9 cellular contexts compared by ENCODE assay signal in genomic region chr17:28948342-28948741, GRCh38. TPM values are rescaled to one million over a fixed set of nuclear protein-coding genes. Genes with fewer than 3 reads are reported as not detected.
DNase-seq lines count a peak whose midpoint lies in the region; ATAC-seq, FAIRE-seq and TF ChIP-seq lines count a peak whose summit lies in the region.
"Had no signal": no experiment of that assay in that cellular context is flagged by ENCODE, and none has a peak within 500 bp of the region (broad histone marks: within the 10 kb centered on the region; RNA-seq: fewer than 3 reads in every experiment).

No MANE protein-coding gene starts in this region.

- peaks cover 23 to 26% of the 10 kb centered on the region in 2 experiments for H3K36me3 ChIP-seq in HEK293 (ENCODE audit: control insufficient read depth in 2 of 2, insufficient read depth in 1 of 2, low read length in 2 of 2)

- peaks cover 61% of the 10 kb centered on the region for H3K36me3 Mint-ChIP-seq in activated CD4-positive, alpha-beta memory T cell treated with anti-CD3 and anti-CD28 coated beads, Interleukin-2, amount 10 ng/mL, durations not matched to agents 7 days and 5 days (ENCODE audit: low read depth)
- peaks cover 70% of the 10 kb centered on the region for H3K36me3 Mint-ChIP-seq in stimulated activated effector memory CD8-positive, alpha-beta T cell treated with anti-CD3 and anti-CD28 coated beads, Interleukin-12 subunit alpha, Interleukin-12 subunit beta, amount 100 ng/mL, for 72 hours

- no peaks in the 10 kb centered on the region for H3K9me3 Mint-ChIP-seq in activated CD4-positive, alpha-beta memory T cell treated with anti-CD3 and anti-CD28 coated beads, Interleukin-2, amount 10 ng/mL, durations not matched to agents 7 days and 5 days
- no peaks in the 10 kb centered on the region for H3K9me3 Mint-ChIP-seq in stimulated activated effector memory CD8-positive, alpha-beta T cell treated with anti-CD3 and anti-CD28 coated beads, Interleukin-12 subunit alpha, Interleukin-12 subunit beta, amount 100 ng/mL, for 72 hours

- no peak for TF ChIP-seq CTCF in HEK293 (tag by site-specific recombination; IDR thresholded peaks at IDR 0.05)
- TF ChIP-seq CTCF in D721Med (IDR thresholded peaks at IDR 0.05; ENCODE audit: insufficient read depth, missing control alignments) = no peak

- POLR2A ChIA-PET in HEK293 (lab: Yijun Ruan, JAX) = interaction anchor here (0.6 to 2.1 kb wide), 4 partner anchors 11 to 553 kb away, joined by 3 to 14 read pairs (median 7); partner anchors contain the start of genes FLOT2 and RPL23A
- POLR2A ChIA-PET in activated CD4-positive, alpha-beta memory T cell treated with anti-CD3 and anti-CD28 coated beads, Interleukin-2, amount 10 ng/mL, durations not matched to agents 7 days and 5 days (lab: Charles Lee) = interaction anchor here (0.9 to 7.2 kb wide), 9 partner anchors 8 to 237 kb away, joined by 3 to 90 read pairs (median 7); partner anchors contain the start of genes NEK8, PROCA1, RPL23A and TLCD1

- no peaks in the 10 kb centered on the region for H3K9me3 ChIP-seq in HEK293 (ENCODE audit: control insufficient read depth, insufficient read depth, low read depth, low read length)

- ATAC-seq in stimulated activated effector memory CD8-positive, alpha-beta T cell treated with anti-CD3 and anti-CD28 coated beads, Interleukin-12 subunit alpha, Interleukin-12 subunit beta, amount 100 ng/mL, for 72 hours = no peak

- CTCF ChIA-PET in HEK293 (lab: Yijun Ruan, JAX) = interaction anchor here (0.6 to 18.9 kb wide), 7 partner anchors 16 to 221 kb away, joined by 3 to 680 read pairs (median 4); no protein-coding TSS in a partner anchor
- CTCF ChIA-PET in activated CD4-positive, alpha-beta memory T cell treated with anti-CD3 and anti-CD28 coated beads, Interleukin-2, amount 10 ng/mL, durations not matched to agents 7 days and 5 days (lab: Charles Lee) = interaction anchor here (0.9 to 6.6 kb wide), 7 partner anchors 10 to 229 kb away, joined by 3 to 93 read pairs (median 4); partner anchors contain the start of genes NEK8, RPL23A and TLCD1

- H3K27ac Mint-ChIP-seq in activated CD4-positive, alpha-beta memory T cell treated with anti-CD3 and anti-CD28 coated beads, Interleukin-2, amount 10 ng/mL, durations not matched to agents 7 days and 5 days = peak overlapping the region; percentile 94
- peak overlapping the region; percentile 97 for H3K27ac Mint-ChIP-seq in stimulated activated effector memory CD8-positive, alpha-beta T cell treated with anti-CD3 and anti-CD28 coated beads, Interleukin-12 subunit alpha, Interleukin-12 subunit beta, amount 100 ng/mL, for 72 hours

- no peak for DNase-seq in activated CD4-positive, alpha-beta memory T cell treated with anti-CD3 and anti-CD28 coated beads, Interleukin-2, amount 10 ng/mL, durations not matched to agents 7 days and 5 days
- no peak for DNase-seq in stimulated activated effector memory CD8-positive, alpha-beta T cell treated with anti-CD3 and anti-CD28 coated beads, Interleukin-12 subunit alpha, Interleukin-12 subunit beta, amount 100 ng/mL, for 72 hours (ENCODE audit: low spot score in 2 of 2)
- no peak for DNase-seq in amniotic stem cell (lab: John Stamatoyannopoulos, UW)
- DNase-seq in 8988T = no peak
- DNase-seq in D721Med (ENCODE audit: insufficient read length, low spot score) = no peak
- no peak for DNase-seq in putamen (ENCODE audit: low spot score)
- DNase-seq: stimulated activated CD4-positive, alpha-beta T cell treated with anti-CD3 and anti-CD28 coated beads, Interleukin-4, amount 100 ng/mL, for 24 hours had no signal

- peaks cover 51% of the 10 kb centered on the region for H3K4me1 Mint-ChIP-seq in activated CD4-positive, alpha-beta memory T cell treated with anti-CD3 and anti-CD28 coated beads, Interleukin-2, amount 10 ng/mL, durations not matched to agents 7 days and 5 days
- peaks cover 42% of the 10 kb centered on the region for H3K4me1 Mint-ChIP-seq in stimulated activated effector memory CD8-positive, alpha-beta T cell treated with anti-CD3 and anti-CD28 coated beads, Interleukin-12 subunit alpha, Interleukin-12 subunit beta, amount 100 ng/mL, for 72 hours

- H3K27ac ChIP-seq in HEK293 (ENCODE audit: extremely low read depth, low read depth, low read length) = peak overlapping the region; percentile 81

- no peak for FAIRE-seq in D721Med (lab: Jason Lieb, UNC)

- H3K4me3 Mint-ChIP-seq in activated CD4-positive, alpha-beta memory T cell treated with anti-CD3 and anti-CD28 coated beads, Interleukin-2, amount 10 ng/mL, durations not matched to agents 7 days and 5 days = peak overlapping the region; percentile 94
- no peak overlapping the region for H3K4me3 Mint-ChIP-seq in stimulated activated effector memory CD8-positive, alpha-beta T cell treated with anti-CD3 and anti-CD28 coated beads, Interleukin-12 subunit alpha, Interleukin-12 subunit beta, amount 100 ng/mL, for 72 hours

- no peaks in the 10 kb centered on the region for H3K27me3 Mint-ChIP-seq in activated CD4-positive, alpha-beta memory T cell treated with anti-CD3 and anti-CD28 coated beads, Interleukin-2, amount 10 ng/mL, durations not matched to agents 7 days and 5 days

- H3K4me3 ChIP-seq in HEK293 (ENCODE audit: low read depth, low read length) (peak overlapping the region; percentile 87), iPS-11a (ENCODE audit: low read depth, low read length) (peak overlapping the region; percentile 95)

- peaks cover 18% of the 10 kb centered on the region for H3K4me1 ChIP-seq in HEK293 (ENCODE audit: control insufficient read depth, insufficient read depth, low read length)

TF ChIP-seq in HEK293, 187 proteins besides CTCF, POLR2A, EP300 and RAD21:
- TF ChIP-seq PRDM6 (tag by site-specific recombination; IDR thresholded peaks at IDR 0.05) (peak; percentile 42; the same call in 1 of the 2 replicates), ZNF473 (tag by site-specific recombination; IDR thresholded peaks at IDR 0.05) (no peak), SP7 (tag by site-specific recombination; IDR thresholded peaks at IDR 0.05) (peak; percentile 94), ZNF114 (tag by site-specific recombination; IDR thresholded peaks at IDR 0.05) (no peak), ZNF423 (tag by site-specific recombination; IDR thresholded peaks at IDR 0.05) (0 out of 2 replicates have a peak, but pooled peaks have one; percentile 9)

RNA-seq across cellular contexts. Expression of gene PHF12, which starts 3.0 kb away (rescaled TPM):
- 10 to 100 TPM; 75.6 to 78.8 TPM for total RNA-seq in activated CD4-positive, alpha-beta memory T cell treated with anti-CD3 and anti-CD28 coated beads, Interleukin-2, amount 10 ng/mL, durations not matched to agents 7 days and 5 days

RNA-seq across cellular contexts. Expression of gene DHRS13, which starts 45.5 kb away (rescaled TPM):
- 10 to 100 TPM; 25.2 to 25.7 TPM for total RNA-seq in activated CD4-positive, alpha-beta memory T cell treated with anti-CD3 and anti-CD28 coated beads, Interleukin-2, amount 10 ng/mL, durations not matched to agents 7 days and 5 days

RNA-seq across cellular contexts. Expression of gene FLOT2, which starts 50.8 kb away (rescaled TPM):
- 100 to 1,000 TPM; 193 to 200 TPM for total RNA-seq in activated CD4-positive, alpha-beta memory T cell treated with anti-CD3 and anti-CD28 coated beads, Interleukin-2, amount 10 ng/mL, durations not matched to agents 7 days and 5 days

RNA-seq across cellular contexts. Expression of gene SEZ6, which starts 57.5 kb away (rescaled TPM):
- not detected for total RNA-seq in activated CD4-positive, alpha-beta memory T cell treated with anti-CD3 and anti-CD28 coated beads, Interleukin-2, amount 10 ng/mL, durations not matched to agents 7 days and 5 days
